In the genomic region with DNA sequence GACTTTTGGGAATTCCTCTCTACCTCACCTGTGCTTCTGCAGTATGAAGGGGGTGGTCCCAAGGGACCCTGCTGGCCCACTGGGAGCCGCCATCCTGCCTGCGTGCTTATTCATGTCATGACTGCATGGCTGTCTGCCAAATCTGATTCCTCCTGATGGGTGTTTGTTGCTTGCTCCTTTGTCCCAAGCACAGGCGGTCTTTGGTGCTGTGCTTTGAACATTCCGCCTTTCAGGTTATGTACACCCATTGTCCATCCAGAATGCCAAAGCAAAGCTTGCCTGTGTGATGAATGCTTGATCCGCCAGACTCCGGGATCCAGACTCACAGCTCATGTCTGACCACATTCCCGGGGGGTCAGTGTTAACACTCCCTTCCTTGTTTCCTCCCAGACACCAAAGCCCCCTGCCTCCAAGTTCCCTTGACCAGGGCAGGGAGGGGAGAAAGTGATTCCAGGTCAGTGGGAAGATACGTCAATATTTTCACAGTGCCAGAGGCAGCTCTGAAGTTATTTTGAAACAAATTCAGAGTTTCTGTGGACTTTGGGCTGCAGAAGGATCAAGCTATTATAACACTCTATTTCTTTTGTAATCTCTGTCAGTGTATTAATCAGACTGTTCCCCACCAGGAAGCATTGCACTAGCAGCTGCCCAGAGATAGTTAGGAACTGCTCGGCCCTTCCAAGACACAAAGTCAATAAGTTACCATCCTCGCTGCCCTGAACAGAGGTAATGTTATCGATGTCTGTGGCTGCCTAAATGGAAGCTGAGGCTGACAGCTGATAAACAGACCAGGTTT, we compare ENCODE assay signal across 19 cellular contexts. TPM values are rescaled to one million over a fixed set of nuclear protein-coding genes. Genes with fewer than 3 reads are reported as not detected.
DNase-seq lines count a peak whose midpoint lies in the region; ATAC-seq and TF ChIP-seq lines count a peak whose summit lies in the region.
"Had no signal": no experiment of that assay in that cellular context is flagged by ENCODE, and none has a peak within 500 bp of the region (broad histone marks: within the 10 kb centered on the region; RNA-seq: fewer than 3 reads in every experiment).

No MANE protein-coding gene starts in this region.

- H3K27ac ChIP-seq in gastroesophageal sphincter: peak overlapping the region; percentile 48 to 99 (median 82)
- peak overlapping the region; percentile 43 for H3K27ac ChIP-seq in trophoblast cell (ENCODE audit: low read depth, low read length)
- H3K27ac ChIP-seq: hepatocyte had no signal

- no peaks in the 10 kb centered on the region for H3K4me1 Mint-ChIP-seq in activated naive CD4-positive, alpha-beta T cell treated with anti-CD3 and anti-CD28 coated beads, Interleukin-2, amount 10 ng/mL, durations not matched to agents 7 days and 5 days
- H3K4me1 Mint-ChIP-seq: activated CD4-positive, alpha-beta T cell treated with anti-CD3 and anti-CD28 coated beads for 36 hours; activated naive CD8-positive, alpha-beta T cell treated with anti-CD3 and anti-CD28 coated beads, Interleukin-2, amount 50 U/mL, for 24 hours had no signal

- no peak overlapping the region for H4K12ac ChIP-seq in trophoblast cell (ENCODE audit: low read depth, low read length)

- H3K27ac Mint-ChIP-seq in activated naive CD4-positive, alpha-beta T cell treated with anti-CD3 and anti-CD28 coated beads, Interleukin-2, amount 10 ng/mL, durations not matched to agents 7 days and 5 days: no peak overlapping the region
- H3K27ac Mint-ChIP-seq: activated CD4-positive, alpha-beta T cell treated with anti-CD3 and anti-CD28 coated beads for 36 hours; activated naive CD8-positive, alpha-beta T cell treated with anti-CD3 and anti-CD28 coated beads, Interleukin-2, amount 50 U/mL, for 24 hours; natural killer cell treated with Interleukin-12 subunit alpha and Interleukin-12 subunit beta and Interleukin-15 and Interleukin-18, amount 100 ng/mL, for 72 hours had no signal

- H3K79me1 ChIP-seq in trophoblast cell (ENCODE audit: low read length): peaks cover 2% of the 10 kb centered on the region

- H3K18ac ChIP-seq in trophoblast cell (ENCODE audit: low read length): no peak overlapping the region

- no peaks in the 10 kb centered on the region for H3K27me3 ChIP-seq in gastroesophageal sphincter
- H3K27me3 ChIP-seq in trophoblast cell (ENCODE audit: insufficient read depth, low read length): no peaks in the 10 kb centered on the region
- H3K27me3 ChIP-seq: hepatocyte had no signal

- H3K4me1 ChIP-seq in gastroesophageal sphincter: peaks cover 24 to 100% (median 58%) of the 10 kb centered on the region in 3 donors
- H3K4me1 ChIP-seq in trophoblast cell (ENCODE audit: control insufficient read depth in 1 of 2, insufficient read depth in 2 of 2, low read length in 2 of 2): peaks cover 15 to 30% of the 10 kb centered on the region in 2 experiments

- no peak overlapping the region for H4K8ac ChIP-seq in trophoblast cell (ENCODE audit: low read depth, low read length)

- CTCF ChIA-PET in activated naive CD4-positive, alpha-beta T cell treated with anti-CD3 and anti-CD28 coated beads, Interleukin-2, amount 10 ng/mL, durations not matched to agents 7 days and 5 days (lab: Charles Lee): no interaction called here

- H2BK12ac ChIP-seq in trophoblast cell (ENCODE audit: low read length): no peak overlapping the region

- H3K9ac ChIP-seq in trophoblast cell (ENCODE audit: low read length): no peak overlapping the region

- no peak for TF ChIP-seq EP300 in gastroesophageal sphincter (IDR thresholded peaks at IDR 0.05)

- H2BK120ac ChIP-seq in trophoblast cell (ENCODE audit: insufficient read depth, low read length, poor library complexity): no peak overlapping the region

- H4K91ac ChIP-seq in trophoblast cell (ENCODE audit: low read depth, low read length): peak overlapping the region; percentile 46

- H3K14ac ChIP-seq in trophoblast cell (ENCODE audit: low read length): peak overlapping the region; percentile 43

- H3K36me3 ChIP-seq in gastroesophageal sphincter (no peaks in the 10 kb centered on the region), trophoblast cell (ENCODE audit: control insufficient read depth in 1 of 2, insufficient read depth in 2 of 2, low read length in 2 of 2) (no peaks in the 10 kb centered on the region)

- WGBS in gastroesophageal sphincter (ENCODE audit: low coverage in 1 of 2), 2 donors: 18 to 36% methylated on average over 7 to 11 of the region's 11 CpGs
- no CpG with 5 or more reads among the region's 11 CpGs for WGBS in trophoblast cell (ENCODE audit: extremely low coverage, insufficient coverage, insufficient read length)

- no peaks in the 10 kb centered on the region for H3K9me3 Mint-ChIP-seq in activated naive CD4-positive, alpha-beta T cell treated with anti-CD3 and anti-CD28 coated beads, Interleukin-2, amount 10 ng/mL, durations not matched to agents 7 days and 5 days
- H3K9me3 Mint-ChIP-seq: activated naive CD8-positive, alpha-beta T cell treated with anti-CD3 and anti-CD28 coated beads, Interleukin-2, amount 50 U/mL, for 24 hours; natural killer cell treated with Interleukin-12 subunit alpha and Interleukin-12 subunit beta and Interleukin-15 and Interleukin-18, amount 100 ng/mL, for 72 hours had no signal

- no peak for TF ChIP-seq POLR2A in gastroesophageal sphincter (IDR thresholded peaks at IDR 0.05)

- peak overlapping the region; percentile 37 for H2AK5ac ChIP-seq in trophoblast cell (ENCODE audit: low read length)

- no peak overlapping the region for H3K23ac ChIP-seq in trophoblast cell (ENCODE audit: low read length)

- no peak overlapping the region for H2AFZ ChIP-seq in trophoblast cell (ENCODE audit: insufficient read depth, low read length, poor library complexity)
- H2AFZ ChIP-seq: hepatocyte had no signal

- no peak overlapping the region for H2BK5ac ChIP-seq in trophoblast cell (ENCODE audit: low read depth, low read length, poor library complexity)

- H3K4me2 ChIP-seq in trophoblast cell (ENCODE audit: low read length): peak overlapping the region; percentile 13
- H3K4me2 ChIP-seq: hepatocyte had no signal

- no peak for TF ChIP-seq CTCF in gastroesophageal sphincter (IDR thresholded peaks at IDR 0.05)

- H3K36me3 Mint-ChIP-seq in activated naive CD4-positive, alpha-beta T cell treated with anti-CD3 and anti-CD28 coated beads, Interleukin-2, amount 10 ng/mL, durations not matched to agents 7 days and 5 days: no peaks in the 10 kb centered on the region
- H3K36me3 Mint-ChIP-seq: natural killer cell treated with Interleukin-12 subunit alpha and Interleukin-12 subunit beta and Interleukin-15 and Interleukin-18, amount 100 ng/mL, for 72 hours had no signal

- peaks cover 19% of the 10 kb centered on the region for H3K27me3 Mint-ChIP-seq in activated naive CD4-positive, alpha-beta T cell treated with anti-CD3 and anti-CD28 coated beads, Interleukin-2, amount 10 ng/mL, durations not matched to agents 7 days and 5 days

- H3K4me3 Mint-ChIP-seq in activated naive CD4-positive, alpha-beta T cell treated with anti-CD3 and anti-CD28 coated beads, Interleukin-2, amount 10 ng/mL, durations not matched to agents 7 days and 5 days: no peak overlapping the region
- H3K4me3 Mint-ChIP-seq: activated CD4-positive, alpha-beta T cell treated with anti-CD3 and anti-CD28 coated beads for 36 hours; activated naive CD8-positive, alpha-beta T cell treated with anti-CD3 and anti-CD28 coated beads, Interleukin-2, amount 50 U/mL, for 24 hours; natural killer cell treated with Interleukin-12 subunit alpha and Interleukin-12 subunit beta and Interleukin-15 and Interleukin-18, amount 100 ng/mL, for 72 hours had no signal

- ATAC-seq in gastroesophageal sphincter (no peak), HG03135 (IDR thresholded peaks at IDR 0.05; ENCODE audit: unreplicated experiment) (no peak)
- ATAC-seq in stimulated activated naive CD8-positive, alpha-beta T cell treated with anti-CD3 and anti-CD28 coated beads, Interleukin-15, Interleukin-2, amounts not matched to agents 100 U/mL and 50 U/mL, for 24 hours: no peak
- ATAC-seq: activated CD4-positive, alpha-beta T cell treated with anti-CD3 and anti-CD28 coated beads for 36 hours; activated naive CD8-positive, alpha-beta T cell treated with anti-CD3 and anti-CD28 coated beads, Interleukin-2, amount 50 U/mL, for 24 hours; natural killer cell treated with Interleukin-12 subunit alpha and Interleukin-12 subunit beta and Interleukin-15 and Interleukin-18, amount 100 ng/mL, for 72 hours had no signal

- H3K4me3 ChIP-seq in gastroesophageal sphincter (peak overlapping the region in 1 of 2 donors; percentile 18), trophoblast cell (ENCODE audit: low read depth, low read length) (no peak overlapping the region)
- H3K4me3 ChIP-seq: hepatocyte had no signal

- H3K9me3 ChIP-seq in gastroesophageal sphincter (no peaks in the 10 kb centered on the region), trophoblast cell (ENCODE audit: insufficient read depth, low read depth, low read length) (no peaks in the 10 kb centered on the region)

- no peak overlapping the region for H3K4ac ChIP-seq in trophoblast cell (ENCODE audit: low read depth, low read length)

- peak; percentile 57 for DNase-seq in ELF-1 (ENCODE audit: low read depth, low spot score)
- peak; percentile 26 for DNase-seq in NCI-H69 (lab: John Stamatoyannopoulos, UW)
- DNase-seq in trophoblast cell: no peak
- DNase-seq in stimulated activated naive CD8-positive, alpha-beta T cell treated with anti-CD3 and anti-CD28 coated beads, Interleukin-15, Interleukin-2, amounts not matched to agents 100 U/mL and 50 U/mL, for 24 hours: no peak
- DNase-seq in glomerular visceral epithelial cell (ENCODE audit: extremely low spot score): no peak
- DNase-seq in activated naive CD4-positive, alpha-beta T cell treated with anti-CD3 and anti-CD28 coated beads, Interleukin-2, amount 10 ng/mL, durations not matched to agents 7 days and 5 days: no peak
- DNase-seq: activated CD4-positive, alpha-beta T cell treated with anti-CD3 and anti-CD28 coated beads for 36 hours; activated naive CD8-positive, alpha-beta T cell treated with anti-CD3 and anti-CD28 coated beads, Interleukin-2, amount 50 U/mL, for 24 hours; activated T-cell treated with anti-CD3 and anti-CD28 coated beads for 4 hours; kidney glomerular epithelial cell; NCI-H2029 treated with DMSO at 0.1 percent for 48 hours; SHP77 treated with DMSO at 0.1 percent for 48 hours; stimulated activated CD4-positive, alpha-beta T cell treated with anti-CD3 and anti-CD28 coated beads, Interleukin-4, amount 100 ng/mL, for 4 hours had no signal

- H3K79me2 ChIP-seq in trophoblast cell (ENCODE audit: control insufficient read depth, insufficient read depth, low read length, poor library complexity): no peaks in the 10 kb centered on the region

RNA-seq across cellular contexts. Expression of a gene that starts 9.5 kb away (rescaled TPM):
- total RNA-seq in gastroesophageal sphincter: 100 to 1,000 TPM; 200 to 373 (median 270) TPM
- polyA plus RNA-seq in trophoblast cell (2013): 8.4 and 9.1 TPM in 2 replicates
- total RNA-seq: activated CD4-positive, alpha-beta T cell treated with anti-CD3 and anti-CD28 coated beads for 36 hours; HT-29; natural killer cell treated with Interleukin-12 subunit alpha and Interleukin-12 subunit beta and Interleukin-15 and Interleukin-18, amount 100 ng/mL, for 72 hours; T-helper 2 cell treated with Interferon-gamma antibody and Interleukin-4, amounts not matched to agents 100 ng/mL and 5 ng/mL, for 36 hours had no signal

Comparison
In these comparisons a context has a peak if more than half of its experiments do, and no peak if none do; other contexts are left out.
1. DNase-seq: peak in ELF-1 (single experiment) and NCI-H69 (single experiment); none in trophoblast cell (0 of 2), stimulated activated naive CD8-positive, alpha-beta T cell treated with anti-CD3 and anti-CD28 coated beads, Interleukin-15, Interleukin-2, amounts not matched to agents 100 U/mL and 50 U/mL, for 24 hours (single experiment), glomerular visceral epithelial cell (single experiment) and activated naive CD4-positive, alpha-beta T cell treated with anti-CD3 and anti-CD28 coated beads, Interleukin-2, amount 10 ng/mL, durations not matched to agents 7 days and 5 days (single experiment).